ENCODE assay signal across 8 cellular contexts in genomic region chr7:105429746-105430612, GRCh38. TPM values are rescaled to one million over a fixed set of nuclear protein-coding genes. Genes with fewer than 3 reads are reported as not detected.
DNase-seq lines count a peak whose midpoint lies in the region; ATAC-seq and TF ChIP-seq lines count a peak whose summit lies in the region.

No MANE protein-coding gene starts in this region.

- H3K4me3 ChIP-seq in Panc1 (ENCODE audit: low read depth in 2 of 2, low read length in 2 of 2) (no peak overlapping the region), left ventricle myocardium inferior (no peak overlapping the region)

- H3K9me3 ChIP-seq in Panc1 (ENCODE audit: control insufficient read depth, insufficient read depth, low read depth, low read length) (no peaks in the 10 kb centered on the region), left ventricle myocardium inferior (replicated peaks) (no peaks in the 10 kb centered on the region)

- H3K9me3 Mint-ChIP-seq in activated naive CD8-positive, alpha-beta T cell treated with anti-CD3 and anti-CD28 coated beads for 36 hours = no peaks in the 10 kb centered on the region

- CTCF ChIA-PET in Panc1 (lab: Charles Lee) = interaction anchor here (0.6 to 1.2 kb wide), 4 partner anchors 29 to 156 kb away, joined by 3 to 5 read pairs (median 4); no protein-coding TSS in a partner anchor

- no peak overlapping the region for H3K27ac Mint-ChIP-seq in activated naive CD8-positive, alpha-beta T cell treated with anti-CD3 and anti-CD28 coated beads for 36 hours

- H3K27me3 Mint-ChIP-seq in activated naive CD8-positive, alpha-beta T cell treated with anti-CD3 and anti-CD28 coated beads for 36 hours = no peaks in the 10 kb centered on the region

- in situ Hi-C loops in Panc1 (cut with HindIII; ENCODE audit: low pct_unique_long_range_greater_than_20kb, low sequenced_read_pairs) = no loop called here

- ATAC-seq in HG03432 (IDR thresholded peaks at IDR 0.05; ENCODE audit: unreplicated experiment) (peak; percentile 69), Panc1 (peak; percentile 88), HG03520 (IDR thresholded peaks at IDR 0.05; ENCODE audit: unreplicated experiment) (no peak)

- peaks cover 4% of the 10 kb centered on the region for H3K4me1 Mint-ChIP-seq in activated naive CD8-positive, alpha-beta T cell treated with anti-CD3 and anti-CD28 coated beads for 36 hours

- intact Hi-C loops in Panc1 (cut with micrococcal nuclease; ENCODE audit: unreplicated experiment) (loop anchor here (10.0 kb wide), 1 partner anchor 315 kb away; no protein-coding TSS in a partner anchor), left ventricle myocardium inferior (cut with micrococcal nuclease) (no loop called here)

- H3K4me3 Mint-ChIP-seq in activated naive CD8-positive, alpha-beta T cell treated with anti-CD3 and anti-CD28 coated beads for 36 hours = no peak overlapping the region

- DNase-seq in ELR (ENCODE audit: low read depth) (peak; percentile 59), Panc1 (ENCODE audit: low read depth, low spot score) (peak; percentile 55), left ventricle myocardium inferior (no peak), amniotic stem cell (lab: John Stamatoyannopoulos, UW) (no peak)
- DNase-seq in activated naive CD8-positive, alpha-beta T cell treated with anti-CD3 and anti-CD28 coated beads for 36 hours = peak; percentile 12
- peak; percentile 26 to 28 for DNase-seq in stimulated activated CD4-positive, alpha-beta T cell treated with anti-CD3 and anti-CD28 coated beads, Interleukin-2, amount 100 ng/mL, for 48 hours

- no peaks in the 10 kb centered on the region for H3K36me3 Mint-ChIP-seq in activated naive CD8-positive, alpha-beta T cell treated with anti-CD3 and anti-CD28 coated beads for 36 hours

- POLR2A ChIA-PET in Panc1 (lab: Charles Lee) = no interaction called here

- BruUV-seq in Panc1 (replicated peaks; lab: Mats Ljungman, UMichigan) = no TSS peak

- H3K36me3 ChIP-seq in Panc1 (ENCODE audit: control insufficient read depth, insufficient read depth, low read length) (no peaks in the 10 kb centered on the region), left ventricle myocardium inferior (no peaks in the 10 kb centered on the region)

- TF ChIP-seq CTCF in Panc1 (IDR thresholded peaks at IDR 0.05) (peak; percentile 81), left ventricle myocardium inferior (IDR thresholded peaks at IDR 0.05; ENCODE audit: borderline replicate concordance) (peak; percentile 68)

- H3K4me1 ChIP-seq in Panc1 (ENCODE audit: control insufficient read depth, insufficient read depth, low read length) (no peaks in the 10 kb centered on the region), left ventricle myocardium inferior (peaks cover 11% of the 10 kb centered on the region)

- no peaks in the 10 kb centered on the region for H3K27me3 ChIP-seq in Panc1 (ENCODE audit: control insufficient read depth, insufficient read depth, low read length)
- no peaks in the 10 kb centered on the region for H3K27me3 ChIP-seq in left ventricle myocardium inferior (ENCODE audit: low read depth)

- H3K27ac ChIP-seq in Panc1 (ENCODE audit: low read length) (no peak overlapping the region), left ventricle myocardium inferior (replicated peaks) (no peak overlapping the region)

RNA-seq across cellular contexts. Expression of gene SRPK2, which starts 41.3 kb away (rescaled TPM):
- total RNA-seq in Panc1 (2021; ENCODE audit: unreplicated experiment) = 58.2 TPM
- 29.6 TPM for polyA plus RNA-seq in Panc1 (2012; ENCODE audit: insufficient read length)
- 10 to 100 TPM; 38.2 to 38.8 TPM for total RNA-seq in activated naive CD8-positive, alpha-beta T cell treated with anti-CD3 and anti-CD28 coated beads for 36 hours
- 34.3 TPM for total RNA-seq in left ventricle myocardium inferior

Comparison
In these comparisons a context has a peak if more than half of its experiments do, and no peak if none do; other contexts are left out.
1. DNase-seq: peak in ELR (single experiment), Panc1 (single experiment), activated naive CD8-positive, alpha-beta T cell treated with anti-CD3 and anti-CD28 coated beads for 36 hours (single experiment) and stimulated activated CD4-positive, alpha-beta T cell treated with anti-CD3 and anti-CD28 coated beads, Interleukin-2, amount 100 ng/mL, for 48 hours (2 of 2); none in left ventricle myocardium inferior (single experiment) and amniotic stem cell (single experiment).